ENCODE assay signal across 11 cellular contexts in the genomic region with DNA sequence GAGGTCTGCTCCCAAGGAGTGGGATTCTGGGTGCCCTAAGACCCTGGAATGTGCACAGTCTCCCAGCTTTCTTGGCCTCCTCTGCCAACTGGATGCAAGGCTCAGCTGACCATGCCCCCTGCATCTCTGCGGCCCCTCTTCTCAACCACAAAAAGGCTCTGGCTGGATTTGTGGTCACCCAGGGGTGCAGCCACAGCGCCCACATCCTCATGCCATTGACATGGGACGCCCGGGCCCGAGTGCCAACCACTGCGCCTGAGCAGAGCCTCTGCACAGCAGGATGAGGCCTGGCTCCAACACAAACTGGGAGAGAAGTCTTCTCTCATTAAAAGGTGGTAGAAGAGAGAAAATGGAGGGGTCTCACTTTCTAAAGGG.
DNase-seq lines count a peak whose midpoint lies in the region; TF ChIP-seq lines count a peak whose summit lies in the region.
"Had no signal": no experiment of that assay in that cellular context is flagged by ENCODE, and none has a peak within 500 bp of the region (broad histone marks: within the 10 kb centered on the region; RNA-seq: fewer than 3 reads in every experiment).

No MANE protein-coding gene starts in this region.

- no peaks in the 10 kb centered on the region for H3K9me3 Mint-ChIP-seq in endodermal cell
- H3K9me3 Mint-ChIP-seq: nephron had no signal

- peaks cover 32% of the 10 kb centered on the region for H3K4me1 Mint-ChIP-seq in endodermal cell

- H3K27me3 Mint-ChIP-seq in endodermal cell (ENCODE audit: insufficient read depth): no peaks in the 10 kb centered on the region

- peaks cover 18% of the 10 kb centered on the region for H3K4me1 ChIP-seq in endodermal cell (ENCODE audit: control insufficient read depth, insufficient read depth, low read length)
- peaks cover 0 to 53% (median 32%) of the 10 kb centered on the region in 4 donors for H3K4me1 ChIP-seq in sigmoid colon

- H3K27ac ChIP-seq in endodermal cell (ENCODE audit: low read depth, low read length) (no peak overlapping the region), sigmoid colon (peak overlapping the region in 3 of 4 donors; percentile 20 to 45 (median 37)), brain microvascular endothelial cell (no peak overlapping the region)

- H3K27me3 ChIP-seq in GM06990 (replicated peaks; ENCODE audit: control insufficient read depth, insufficient read depth, low read length) (no peaks in the 10 kb centered on the region), endodermal cell (ENCODE audit: control insufficient read depth, insufficient read depth, low read length, poor library complexity, severe bottlenecking) (no peaks in the 10 kb centered on the region), sigmoid colon (no peaks in the 10 kb centered on the region), brain microvascular endothelial cell (replicated peaks) (no peaks in the 10 kb centered on the region)

- no peak for TF ChIP-seq POLR2A in sigmoid colon (IDR thresholded peaks at IDR 0.05)

- H3K9ac ChIP-seq in endodermal cell (ENCODE audit: extremely low read depth, low read length, poor library complexity, severe bottlenecking): no peak overlapping the region

- intact Hi-C loops in sigmoid colon (cut with DNase I): no loop called here

- TF ChIP-seq EP300 in sigmoid colon (IDR thresholded peaks at IDR 0.05): no peak

- 93 to 96% methylated on average over 6 of the region's 6 CpGs for WGBS in endodermal cell (ENCODE audit: insufficient coverage in 1 of 2, insufficient read length in 1 of 2), 2 experiments
- WGBS in sigmoid colon, 2 donors: 53 to 89% methylated on average over 6 of the region's 6 CpGs

- peaks cover 28% of the 10 kb centered on the region for H3K36me3 Mint-ChIP-seq in endodermal cell (ENCODE audit: low read depth)

- peaks cover 2% of the 10 kb centered on the region; the same call in 1 of the 2 replicates for H3K36me3 ChIP-seq in GM06990 (ENCODE audit: control insufficient read depth, insufficient read depth, low read length)
- H3K36me3 ChIP-seq in endodermal cell (ENCODE audit: control insufficient read depth, insufficient read depth, low read length): peaks cover 28% of the 10 kb centered on the region
- H3K36me3 ChIP-seq in sigmoid colon: peaks cover 0 to 15% (median 2%) of the 10 kb centered on the region in 4 donors
- H3K36me3 ChIP-seq in brain microvascular endothelial cell (replicated peaks): no peaks in the 10 kb centered on the region

- DNase-seq in GM06990 (ENCODE audit: extremely low read depth, insufficient read length) (peak; percentile 15), RPMI7951 (ENCODE audit: low read depth) (peak; percentile 62), endodermal cell (no peak), sigmoid colon (no peak), brain microvascular endothelial cell (no peak), Kasumi-1 (lab: John Stamatoyannopoulos, UW) (no peak), NCI-H146 (lab: John Stamatoyannopoulos, UW) (no peak), kidney glomerular epithelial cell (lab: John Stamatoyannopoulos, UW) (no peak)
- DNase-seq: activated CD4-positive, alpha-beta T cell treated with anti-CD3 and anti-CD28 coated beads, Interleukin-2, amount 50 U/mL, for 1 hour; central memory CD4-positive, alpha-beta T cell had no signal

- H3K4me3 ChIP-seq in GM06990 (replicated peaks; ENCODE audit: low read depth, low read length) (no peak overlapping the region), endodermal cell (ENCODE audit: low read length) (no peak overlapping the region), sigmoid colon (no peak overlapping the region), brain microvascular endothelial cell (ENCODE audit: low read depth, low read length) (no peak overlapping the region)

- H3K4me3 Mint-ChIP-seq in endodermal cell: no peak overlapping the region
- H3K4me3 Mint-ChIP-seq: nephron had no signal

- no peak for TF ChIP-seq CTCF in GM06990 (IDR thresholded peaks at IDR 0.05; ENCODE audit: insufficient read depth, low read length, poor library complexity, severe bottlenecking)
- no peak for TF ChIP-seq CTCF in endodermal cell (conservative IDR thresholded peaks at IDR 0.05)
- TF ChIP-seq CTCF in sigmoid colon (IDR thresholded peaks at IDR 0.05): no peak
- no peak for TF ChIP-seq CTCF in brain microvascular endothelial cell (IDR thresholded peaks at IDR 0.05; ENCODE audit: low read depth, low read length, missing control alignments)

- in situ Hi-C loops in brain microvascular endothelial cell (cut with HindIII; ENCODE audit: low pct_ligation_motif_present, low sequenced_read_pairs): no loop called here

- H3K9me3 ChIP-seq in endodermal cell (ENCODE audit: control insufficient read depth, low read length) (no peaks in the 10 kb centered on the region), sigmoid colon (no peaks in the 10 kb centered on the region)

- H3K27ac Mint-ChIP-seq in endodermal cell: peak overlapping the region; percentile 79

Comparison
In these comparisons a context has a peak if more than half of its experiments do, and no peak if none do; other contexts are left out.
1. DNase-seq: peak in GM06990 (single experiment) and RPMI7951 (single experiment); none in endodermal cell (single experiment), sigmoid colon (single experiment), brain microvascular endothelial cell (single experiment), Kasumi-1 (0 of 2), NCI-H146 (single experiment) and kidney glomerular epithelial cell (single experiment).
2. H3K27ac ChIP-seq: peak in sigmoid colon (3 of 4); none in endodermal cell (single experiment) and brain microvascular endothelial cell (single experiment).